8 cellular contexts compared by ENCODE assay signal in genomic region chr12:56158926-56159461, GRCh38. TPM values are rescaled to one million over a fixed set of nuclear protein-coding genes. Genes with fewer than 3 reads are reported as not detected.
DNase-seq lines count a peak whose midpoint lies in the region; ATAC-seq and TF ChIP-seq lines count a peak whose summit lies in the region.

No MANE protein-coding gene starts in this region.

- peak overlapping the region; percentile 93 to 98 (median 94) for H3K9ac ChIP-seq in BLaER1 treated with 17β-estradiol and CSF1 and Interleukin-3, amounts not matched to agents 10 nM and 100 nM
- H3K9ac ChIP-seq in PC-3 (ENCODE audit: low read length) (peak overlapping the region; percentile 90), mammary epithelial cell (ENCODE audit: insufficient read depth, low read length) (peak overlapping the region; percentile 98), iPS-20b (ENCODE audit: low read depth, low read length) (peak overlapping the region; percentile 99)

- dilution Hi-C loops in mammary epithelial cell (cut with HindIII; ENCODE audit: low sequenced_read_pairs) = no loop called here

- H3K4me1 ChIP-seq in BLaER1 treated with 17β-estradiol and CSF1 and Interleukin-3, amounts not matched to agents 10 nM and 100 nM = peaks cover 40 to 62% (median 53%) of the 10 kb centered on the region in 10 experiments
- H3K4me1 ChIP-seq in PC-3 (ENCODE audit: insufficient read depth, low read length) (peaks cover 26% of the 10 kb centered on the region), mammary epithelial cell (ENCODE audit: insufficient read depth, low read length) (peaks cover 24% of the 10 kb centered on the region), iPS-20b (ENCODE audit: insufficient read depth, low read length) (peaks cover 23% of the 10 kb centered on the region), sigmoid colon (peaks cover 0 to 59% (median 42%) of the 10 kb centered on the region in 4 donors)

- DNase-seq in H7 (peak; percentile 76), PC-3 (peak; percentile 67), mammary epithelial cell (peak; percentile 55), sigmoid colon (peak; percentile 97)

- CTCF ChIA-PET in PC-3 (lab: Charles Lee) (interaction anchor here (0.8 to 0.9 kb wide), 2 partner anchors 29 to 41 kb away, joined by 3 read pairs; partner anchors contain the start of gene ZC3H10), mammary epithelial cell (lab: Charles Lee; ENCODE audit: low non-redundant PET) (interaction anchor here (1.8 kb wide), 1 partner anchor 30 kb away, joined by 4 read pairs; the partner anchor contains the start of gene SMARCC2)

- H3K4me2 ChIP-seq in BLaER1 treated with 17β-estradiol and CSF1 and Interleukin-3, amounts not matched to agents 10 nM and 100 nM = peak overlapping the region; percentile 90 to 100 (median 98)
- peak overlapping the region; percentile 97 for H3K4me2 ChIP-seq in PC-3 (ENCODE audit: low read length)
- H3K4me2 ChIP-seq in mammary epithelial cell (ENCODE audit: insufficient read depth, low read depth, low read length) = peak overlapping the region; percentile 86

- H2AFZ ChIP-seq in PC-3 (ENCODE audit: low read length) (no peak overlapping the region), mammary epithelial cell (ENCODE audit: low read depth, low read length) (no peak overlapping the region)

- intact Hi-C loops in PC-3 (cut with micrococcal nuclease) = loop anchor here (1.0 to 5.0 kb wide), 3 partner anchors 30 to 42 kb away; partner anchors contain the start of genes RPL41, SMARCC2 and ZC3H10
- intact Hi-C loops in mammary epithelial cell (cut with micrococcal nuclease) = loop anchor here (1.0 to 2.0 kb wide), 2 partner anchors 33 to 40 kb away; partner anchors contain the start of gene ZC3H10
- intact Hi-C loops in sigmoid colon (cut with DNase I) = loop anchor here (1.0 to 2.0 kb wide), 3 partner anchors 30 to 64 kb away; partner anchors contain the start of genes SMARCC2 and ZC3H10

- TF ChIP-seq CTCF in PC-3 (conservative IDR thresholded peaks at IDR 0.05; ENCODE audit: low read depth, low read length) = no peak
- TF ChIP-seq CTCF in mammary epithelial cell (conservative IDR thresholded peaks at IDR 0.05 in 1 of 2, IDR thresholded peaks at IDR 0.05 in 1 of 2; ENCODE audit: extremely low read depth in 1 of 2, insufficient read depth in 1 of 2, low read depth in 1 of 2, low read length in 2 of 2) = no peak
- TF ChIP-seq CTCF in sigmoid colon (IDR thresholded peaks at IDR 0.05) = no peak

- 2% methylated on average over 6 of the region's 6 CpGs for WGBS in mammary epithelial cell (ENCODE audit: low coverage, missing lambda C conversion rate)
- 1% methylated on average over 6 of the region's 6 CpGs for WGBS in sigmoid colon, 2 donors

- H3K27me3 ChIP-seq in BLaER1 treated with 17β-estradiol and CSF1 and Interleukin-3, amounts not matched to agents 10 nM and 100 nM = no peaks in the 10 kb centered on the region
- H3K27me3 ChIP-seq in H7 (ENCODE audit: control insufficient read depth, insufficient read depth, low read length) (no peaks in the 10 kb centered on the region), PC-3 (ENCODE audit: low read length) (no peaks in the 10 kb centered on the region), mammary epithelial cell (ENCODE audit: insufficient read depth, low read length) (no peaks in the 10 kb centered on the region), iPS-20b (ENCODE audit: insufficient read depth, low read length) (no peaks in the 10 kb centered on the region), sigmoid colon (no peaks in the 10 kb centered on the region)

- in situ Hi-C loops in mammary epithelial cell (cut with MboI; ENCODE audit: low sequenced_read_pairs in 2 of 2) = no loop called here

- H3K27ac ChIP-seq in BLaER1 treated with 17β-estradiol and CSF1 and Interleukin-3, amounts not matched to agents 10 nM and 100 nM = peak overlapping the region; percentile 88 to 97 (median 92)
- H3K27ac ChIP-seq in PC-3 (ENCODE audit: low read length) = peak overlapping the region; percentile 68
- peak overlapping the region; percentile 96 for H3K27ac ChIP-seq in mammary epithelial cell (ENCODE audit: insufficient read depth, low read depth, low read length)
- peak overlapping the region; percentile 95 for H3K27ac ChIP-seq in iPS-20b (ENCODE audit: low read length)
- H3K27ac ChIP-seq in sigmoid colon = peak overlapping the region; percentile 93 to 99 (median 94)

- ATAC-seq in PC-3 (peak; percentile 45), GM18873 (IDR thresholded peaks at IDR 0.05; ENCODE audit: low FRiP score, unreplicated experiment) (no peak), GM18909 (IDR thresholded peaks at IDR 0.05; ENCODE audit: poor library complexity, unreplicated experiment) (no peak)

- peak; percentile 88 to 91 for TF ChIP-seq POLR2A in sigmoid colon (IDR thresholded peaks at IDR 0.05)

- peaks cover 58 to 76% (median 65%) of the 10 kb centered on the region in 11 experiments for H3K36me3 ChIP-seq in BLaER1 treated with 17β-estradiol and CSF1 and Interleukin-3, amounts not matched to agents 10 nM and 100 nM
- peaks cover 43% of the 10 kb centered on the region for H3K36me3 ChIP-seq in H7 (replicated peaks; ENCODE audit: control insufficient read depth, insufficient read depth, low read length)
- peaks cover 44% of the 10 kb centered on the region for H3K36me3 ChIP-seq in PC-3 (ENCODE audit: low read depth, low read length)
- H3K36me3 ChIP-seq in mammary epithelial cell (ENCODE audit: insufficient read depth, low read length) = peaks cover 23% of the 10 kb centered on the region
- peaks cover 68% of the 10 kb centered on the region for H3K36me3 ChIP-seq in iPS-20b (ENCODE audit: insufficient read depth, low read depth, low read length)
- H3K36me3 ChIP-seq in sigmoid colon = peaks cover 35 to 45% (median 37%) of the 10 kb centered on the region in 4 donors

- no peaks in the 10 kb centered on the region for H3K9me3 ChIP-seq in BLaER1 treated with 17β-estradiol and CSF1 and Interleukin-3, amounts not matched to agents 10 nM and 100 nM (replicated peaks in 1 of 11)
- H3K9me3 ChIP-seq in PC-3 (ENCODE audit: low read length) (no peaks in the 10 kb centered on the region), mammary epithelial cell (replicated peaks; ENCODE audit: insufficient read depth, low read length) (no peaks in the 10 kb centered on the region), iPS-20b (ENCODE audit: insufficient read depth, low read depth, low read length) (no peaks in the 10 kb centered on the region), sigmoid colon (no peaks in the 10 kb centered on the region)

- POLR2A ChIA-PET in PC-3 (lab: Charles Lee; ENCODE audit: unreplicated experiment) = interaction anchor here (1.0 to 1.8 kb wide), 2 partner anchors 31 to 41 kb away, joined by 4 to 6 read pairs; partner anchors contain the start of genes ESYT1 and ZC3H10

- H3K79me2 ChIP-seq in PC-3 (ENCODE audit: low read length) = peaks cover 38% of the 10 kb centered on the region
- H3K79me2 ChIP-seq in mammary epithelial cell (ENCODE audit: insufficient read depth, low read length) = peaks cover 38% of the 10 kb centered on the region

- peak in 1 of 4 donors; percentile 32 for TF ChIP-seq EP300 in sigmoid colon (IDR thresholded peaks at IDR 0.05)

- H3K4me3 ChIP-seq in BLaER1 treated with 17β-estradiol and CSF1 and Interleukin-3, amounts not matched to agents 10 nM and 100 nM = peak overlapping the region; percentile 75 to 99 (median 91)
- peak overlapping the region; percentile 70 for H3K4me3 ChIP-seq in H7 (ENCODE audit: insufficient read depth, low read depth, low read length)
- H3K4me3 ChIP-seq in PC-3 (ENCODE audit: low read length) = peak overlapping the region; percentile 76
- H3K4me3 ChIP-seq in mammary epithelial cell (replicated peaks in 1 of 3; ENCODE audit: insufficient read depth in 1 of 3, low read depth in 2 of 3, low read length in 3 of 3) = peak overlapping the region; percentile 72 to 92 (median 82)
- H3K4me3 ChIP-seq in iPS-20b (ENCODE audit: low read length) = peak overlapping the region; percentile 86
- peak overlapping the region; percentile 61 to 99 (median 78) for H3K4me3 ChIP-seq in sigmoid colon

- BruUV-seq in PC-3 (replicated peaks; lab: Mats Ljungman, UMichigan) (TSS peak; percentile 74), mammary epithelial cell (replicated peaks; lab: Mats Ljungman, UMichigan) (TSS peak; percentile 60)

- peaks cover 41 to 56% (median 51%) of the 10 kb centered on the region in 11 experiments for H4K20me1 ChIP-seq in BLaER1 treated with 17β-estradiol and CSF1 and Interleukin-3, amounts not matched to agents 10 nM and 100 nM
- H4K20me1 ChIP-seq in PC-3 (ENCODE audit: low read length) (peaks cover 34% of the 10 kb centered on the region), mammary epithelial cell (ENCODE audit: insufficient read depth, low read length) (peaks cover 3% of the 10 kb centered on the region)

- H3K9me2 ChIP-seq in PC-3 (replicated peaks; ENCODE audit: low read length) = no peaks in the 10 kb centered on the region

- H3F3A ChIP-seq in PC-3 (ENCODE audit: low read length, unreplicated experiment) = peaks cover 9% of the 10 kb centered on the region

RNA-seq across cellular contexts. Expression of gene MYL6, which starts 0.8 kb away (rescaled TPM):
- 941 and 1,248 TPM in 2 replicates for total RNA-seq in H7 (2014; rRNA removed; shearing (Covaris generic))
- total RNA-seq in PC-3 (2014; rRNA removed) = 1,385 and 1,597 TPM in 2 replicates
- 1,000 to 10,000 TPM in 1 of 2 donors, 100 to 1,000 TPM in 1; 732 to 1,042 TPM for total RNA-seq in mammary epithelial cell
- polyA plus RNA-seq in mammary epithelial cell = 3,180 TPM
- polyA minus RNA-seq in mammary epithelial cell = 913 TPM
- 1,000 to 10,000 TPM; 6,491 to 9,553 (median 8,571) TPM for total RNA-seq in sigmoid colon
- polyA plus RNA-seq in sigmoid colon = 1,000 to 10,000 TPM; 3,150 to 7,537 (median 5,524) TPM

RNA-seq across cellular contexts. Expression of gene MYL6B, which starts 6.6 kb away (rescaled TPM):
- total RNA-seq in H7 (2014; rRNA removed; shearing (Covaris generic)) = 118 and 129 TPM in 2 replicates
- total RNA-seq in PC-3 (2014; rRNA removed) (153 and 178 TPM in 2 replicates), mammary epithelial cell (10 to 100 TPM; 24.7 to 57.1 TPM), sigmoid colon (10 to 100 TPM; 37.7 to 90.6 (median 64.1) TPM)
- polyA plus RNA-seq in mammary epithelial cell (50.1 TPM), sigmoid colon (10 to 100 TPM; 26.4 to 63.7 (median 32.3) TPM)
- polyA minus RNA-seq in mammary epithelial cell = 32.8 TPM

RNA-seq across cellular contexts. Expression of gene SMARCC2, which starts 30.3 kb away (rescaled TPM):
- 20.0 and 27.5 TPM in 2 replicates for total RNA-seq in H7 (2014; rRNA removed; shearing (Covaris generic))
- total RNA-seq in PC-3 (2014; rRNA removed) = 38.4 and 39.4 TPM in 2 replicates
- total RNA-seq in mammary epithelial cell = 10 to 100 TPM; 28.7 to 61.6 TPM
- polyA plus RNA-seq in mammary epithelial cell = 31.7 TPM
- polyA minus RNA-seq in mammary epithelial cell = 88.2 TPM
- total RNA-seq in sigmoid colon = 100 to 1,000 TPM in 1 of 4 donors, 10 to 100 TPM in 3; 55.7 to 135 (median 70.7) TPM
- polyA plus RNA-seq in sigmoid colon = 10 to 100 TPM; 18.0 to 44.4 (median 18.3) TPM

RNA-seq across cellular contexts. Expression of gene ESYT1, which starts 30.9 kb away (rescaled TPM):
- 120 and 127 TPM in 2 replicates for total RNA-seq in H7 (2014; rRNA removed; shearing (Covaris generic))
- total RNA-seq in PC-3 (2014; rRNA removed) (120 and 176 TPM in 2 replicates), mammary epithelial cell (100 to 1,000 TPM; 166 to 366 TPM), sigmoid colon (100 to 1,000 TPM in 1 of 4 donors, 10 to 100 TPM in 3; 67.6 to 102 (median 88.7) TPM)
- polyA plus RNA-seq in mammary epithelial cell (236 TPM), sigmoid colon (10 to 100 TPM in 2 of 3 donors, 1 to 10 TPM in 1; 9.0 to 73.9 (median 13.8) TPM)
- 447 TPM for polyA minus RNA-seq in mammary epithelial cell

RNA-seq across cellular contexts. Expression of gene ZC3H10, which starts 40.9 kb away (rescaled TPM):
- total RNA-seq in H7 (2014; rRNA removed; shearing (Covaris generic)) = 8.2 and 11.3 TPM in 2 replicates
- total RNA-seq in PC-3 (2014; rRNA removed) (4.8 and 5.6 TPM in 2 replicates), mammary epithelial cell (1 to 10 TPM; 2.7 TPM), sigmoid colon (1 to 10 TPM; 3.9 to 6.9 (median 4.8) TPM)
- polyA plus RNA-seq in mammary epithelial cell (0.87 TPM), sigmoid colon (1 to 10 TPM; 1.2 to 3.8 (median 1.4) TPM)
- polyA minus RNA-seq in mammary epithelial cell = 2.1 TPM
